8 cellular contexts compared by ENCODE assay signal in the genomic region with DNA sequence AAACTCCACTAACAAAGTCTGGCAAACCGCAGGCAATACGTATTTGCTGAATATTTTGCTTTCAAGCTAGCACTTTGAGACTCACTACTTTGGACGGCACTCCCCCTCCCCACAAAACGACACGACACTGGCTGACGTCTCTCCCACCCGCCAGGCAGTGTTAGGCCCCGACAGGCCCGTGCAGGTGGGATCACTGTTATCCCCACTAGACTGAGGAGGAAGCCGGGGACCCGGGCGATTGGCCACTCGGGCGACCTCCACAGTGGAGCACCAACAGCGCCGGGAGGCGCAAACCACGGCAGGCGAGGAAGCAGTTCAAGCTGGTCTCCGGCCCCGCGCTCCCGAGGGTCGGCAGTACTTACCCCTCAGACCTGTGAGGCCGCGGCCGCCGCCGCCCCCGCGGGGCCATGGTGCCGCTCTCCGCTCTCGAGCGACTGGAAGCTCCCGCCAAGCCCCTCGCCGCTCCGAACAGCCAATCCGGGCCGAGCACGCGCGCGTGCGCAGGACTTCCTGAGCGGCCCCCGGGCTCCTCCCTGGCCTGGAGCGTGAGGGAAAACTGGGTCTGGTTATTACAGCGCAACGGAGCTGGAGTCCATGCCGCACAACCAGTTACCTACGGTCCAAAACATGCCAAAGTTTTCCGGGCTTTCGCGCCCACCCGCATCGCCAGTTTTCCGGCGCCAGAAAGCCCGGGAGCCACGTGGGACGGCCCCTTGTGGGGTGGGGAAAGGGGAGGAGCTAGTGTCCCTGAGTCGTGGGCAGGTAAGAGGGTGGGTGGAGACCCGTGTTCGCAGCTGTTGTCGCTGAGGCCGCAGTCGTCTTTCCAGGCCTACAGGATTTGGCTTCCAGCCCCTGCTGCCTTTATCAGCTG. TPM values are rescaled to one million over a fixed set of nuclear protein-coding genes. Genes with fewer than 3 reads are reported as not detected.
A peak's percentile ranks its signal among the peaks of the same experiment; 100 is the strongest.
DNase-seq lines count a peak whose midpoint lies in the region; ATAC-seq and TF ChIP-seq lines count a peak whose summit lies in the region.

A gene with protein sequence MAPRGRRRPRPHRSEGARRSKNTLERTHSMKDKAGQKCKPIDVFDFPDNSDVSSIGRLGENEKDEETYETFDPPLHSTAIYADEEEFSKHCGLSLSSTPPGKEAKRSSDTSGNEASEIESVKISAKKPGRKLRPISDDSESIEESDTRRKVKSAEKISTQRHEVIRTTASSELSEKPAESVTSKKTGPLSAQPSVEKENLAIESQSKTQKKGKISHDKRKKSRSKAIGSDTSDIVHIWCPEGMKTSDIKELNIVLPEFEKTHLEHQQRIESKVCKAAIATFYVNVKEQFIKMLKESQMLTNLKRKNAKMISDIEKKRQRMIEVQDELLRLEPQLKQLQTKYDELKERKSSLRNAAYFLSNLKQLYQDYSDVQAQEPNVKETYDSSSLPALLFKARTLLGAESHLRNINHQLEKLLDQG (minus strand): TSS at position 443 of the 871 bp plus-strand sequence. CDS start 34 bp downstream, at position 409.

- WGBS in right lobe of liver (ENCODE audit: insufficient coverage, low coverage, low lambda C conversion rate, missing lambda C conversion rate): 1% methylated on average over 17 of the region's 69 CpGs

- peaks cover 20% of the 10 kb centered on the region for H3K36me3 Mint-ChIP-seq in activated CD4-positive, alpha-beta memory T cell treated with anti-CD3 and anti-CD28 coated beads for 36 hours

- TF ChIP-seq CTCF in right lobe of liver (IDR thresholded peaks at IDR 0.05): no peak

- intact Hi-C loops in activated CD4-positive, alpha-beta memory T cell treated with anti-CD3 and anti-CD28 coated beads for 36 hours (cut with micrococcal nuclease): loop anchor here (1.0 to 10.0 kb wide), 13 partner anchors 27 to 1229 kb away; a partner anchor contains a TSS
- intact Hi-C loops in right lobe of liver (cut with DNase I): no loop called here

- H3K4me1 ChIP-seq in duodenal mucosa (ENCODE audit: control insufficient read depth in 1 of 2, insufficient read depth in 2 of 2, low read length in 2 of 2) (peaks cover 0 to 13% of the 10 kb centered on the region in 2 donors), right lobe of liver (peaks cover 0 to 5% (median 1%) of the 10 kb centered on the region in 4 donors)

- H3K27ac ChIP-seq in duodenal mucosa (ENCODE audit: low read depth, low read length) (no peak within 1 kb of the TSS), right lobe of liver (peak within 1 kb of the TSS in 2 of 3 donors; percentile 29 to 52)

- H3K4me3 ChIP-seq in duodenal mucosa (ENCODE audit: low read depth in 1 of 2, low read length in 2 of 2): peak within 1 kb of the TSS; percentile 80 to 95
- H3K4me3 ChIP-seq in right lobe of liver: peak within 1 kb of the TSS; percentile 84 to 95 (median 92)

- H3K36me3 ChIP-seq in duodenal mucosa (ENCODE audit: control insufficient read depth in 1 of 2, insufficient read depth in 2 of 2, low read length in 2 of 2) (no peaks in the 10 kb centered on the region), right lobe of liver (no peaks in the 10 kb centered on the region)

- peaks cover 24% of the 10 kb centered on the region for H3K4me1 Mint-ChIP-seq in activated CD4-positive, alpha-beta memory T cell treated with anti-CD3 and anti-CD28 coated beads for 36 hours (ENCODE audit: low read depth)

- no peaks in the 10 kb centered on the region for H3K9me3 Mint-ChIP-seq in activated CD4-positive, alpha-beta memory T cell treated with anti-CD3 and anti-CD28 coated beads for 36 hours

- H3K27me3 ChIP-seq in duodenal mucosa (ENCODE audit: control insufficient read depth in 1 of 2, insufficient read depth in 2 of 2, low read length in 2 of 2): no peaks in the 10 kb centered on the region
- H3K27me3 ChIP-seq in right lobe of liver: no peaks in the 10 kb centered on the region

- peak; percentile 63 for TF ChIP-seq POLR2A in right lobe of liver (IDR thresholded peaks at IDR 0.05)

- H3K4me3 Mint-ChIP-seq in activated CD4-positive, alpha-beta memory T cell treated with anti-CD3 and anti-CD28 coated beads for 36 hours: peak within 1 kb of the TSS; percentile 99

- CTCF ChIA-PET in activated CD4-positive, alpha-beta memory T cell treated with anti-CD3 and anti-CD28 coated beads for 36 hours (lab: Charles Lee): interaction anchor here (0.7 to 2.9 kb wide), 10 partner anchors 12 to 663 kb away, joined by 3 to 24 read pairs (median 3); a partner anchor contains a TSS

- H3K9me3 ChIP-seq in duodenal mucosa (ENCODE audit: control insufficient read depth in 1 of 2, low read length in 2 of 2): no peaks in the 10 kb centered on the region
- H3K9me3 ChIP-seq in right lobe of liver: no peaks in the 10 kb centered on the region

- DNase-seq in CD1c-positive myeloid dendritic cell (ENCODE audit: extremely low spot score) (peak; percentile 98), NCI-H82 treated with DMSO at 0.1 percent for 48 hours (lab: John Stamatoyannopoulos, UW; ENCODE audit: unreplicated experiment) (peak; percentile 95), right lobe of liver (peak; percentile 94 to 98 (median 96))
- DNase-seq in activated CD4-positive, alpha-beta memory T cell treated with anti-CD3 and anti-CD28 coated beads for 36 hours: peak; percentile 97
- DNase-seq in stimulated activated CD4-positive, alpha-beta T cell treated with anti-CD3 and anti-CD28 coated beads, Interleukin-4, amount 100 ng/mL, for 4 hours: peak; percentile 93 to 95

- ATAC-seq in GM19438 (IDR thresholded peaks at IDR 0.05; ENCODE audit: low read depth, unreplicated experiment): peak; percentile 89
- ATAC-seq in HG03575 (IDR thresholded peaks at IDR 0.05; ENCODE audit: extremely low read depth, insufficient number of reproducible peaks, low FRiP score, unreplicated experiment): peak; percentile 82
- ATAC-seq in right lobe of liver: peak; percentile 98 to 99 (median 98)

- POLR2A ChIA-PET in activated CD4-positive, alpha-beta memory T cell treated with anti-CD3 and anti-CD28 coated beads for 36 hours (lab: Charles Lee): interaction anchor here (0.7 to 2.8 kb wide), 23 partner anchors 12 to 503 kb away, joined by 3 to 26 read pairs (median 4); a partner anchor contains a TSS

- H3K9ac ChIP-seq in duodenal mucosa (ENCODE audit: low read depth in 1 of 2, low read length in 2 of 2): peak within 1 kb of the TSS; percentile 81 to 82

- H3K27ac Mint-ChIP-seq in activated CD4-positive, alpha-beta memory T cell treated with anti-CD3 and anti-CD28 coated beads for 36 hours: peak within 1 kb of the TSS; percentile 88

- no peaks in the 10 kb centered on the region for H3K27me3 Mint-ChIP-seq in activated CD4-positive, alpha-beta memory T cell treated with anti-CD3 and anti-CD28 coated beads for 36 hours

RNA-seq across cellular contexts. Expression of the gene that starts here (rescaled TPM):
- 10 to 100 TPM; 82.7 to 87.6 TPM for total RNA-seq in activated CD4-positive, alpha-beta memory T cell treated with anti-CD3 and anti-CD28 coated beads for 36 hours
- 1 to 10 TPM in 5 of 6 experiments, under 1 TPM in 1; 0.84 to 10.0 (median 1.5) TPM for total RNA-seq in right lobe of liver

Comparison
In these comparisons a context has a peak if more than half of its experiments do, and no peak if none do; other contexts are left out.
1. RNA of the gene that starts here (total RNA-seq): 82.7 to 87.6 TPM in activated CD4-positive, alpha-beta memory T cell treated with anti-CD3 and anti-CD28 coated beads for 36 hours; 0.84 to 10.0 TPM in right lobe of liver; every median in the first group is over 4 times any median in the second.
2. Peak in every context shown above with its lines, with median percentiles within 50 percentile points of each other: DNase-seq and ATAC-seq.